35 cellular contexts compared by ENCODE assay signal in genomic region chr10:25117757-25118156, GRCh38. TPM values are rescaled to one million over a fixed set of nuclear protein-coding genes. Genes with fewer than 3 reads are reported as not detected.
"Had no signal": no experiment of that assay in that cellular context is flagged by ENCODE, and none has a peak within 500 bp of the region (broad histone marks: within the 10 kb centered on the region; RNA-seq: fewer than 3 reads in every experiment).

No MANE protein-coding gene starts in this region.

- H3K4me3 ChIP-seq: cardiac muscle cell, PC-9 had no signal

- H3K27me3 ChIP-seq: cardiac muscle cell had no signal

- H3K4me1 Mint-ChIP-seq: activated CD4-positive, alpha-beta memory T cell treated with anti-CD3 and anti-CD28 coated beads, Interleukin-2, amount 10 ng/mL, durations not matched to agents 7 days and 5 days; activated naive CD8-positive, alpha-beta T cell treated with anti-CD3 and anti-CD28 coated beads for 36 hours; activated T-helper 17 cell treated with anti-CD3 and anti-CD28 coated beads, Interleukin-2, amount 50 U/mL, for 72 hours; central memory CD8-positive, alpha-beta T cell had no signal

- H3K27ac Mint-ChIP-seq: activated CD4-positive, alpha-beta memory T cell treated with anti-CD3 and anti-CD28 coated beads, Interleukin-2, amount 10 ng/mL, durations not matched to agents 7 days and 5 days; activated naive CD8-positive, alpha-beta T cell treated with anti-CD3 and anti-CD28 coated beads for 36 hours; activated T-cell treated with anti-CD3 and anti-CD28 coated beads, Interleukin-2, amount 50 U/mL, for 72 hours; activated T-helper 17 cell treated with anti-CD3 and anti-CD28 coated beads, Interleukin-2, amount 50 U/mL, for 72 hours had no signal

- H3K36me3 ChIP-seq: cardiac muscle cell had no signal

- H3K36me3 Mint-ChIP-seq: activated naive CD8-positive, alpha-beta T cell treated with anti-CD3 and anti-CD28 coated beads for 36 hours had no signal

- H3K4me3 Mint-ChIP-seq: activated CD4-positive, alpha-beta memory T cell treated with anti-CD3 and anti-CD28 coated beads, Interleukin-2, amount 10 ng/mL, durations not matched to agents 7 days and 5 days; activated naive CD8-positive, alpha-beta T cell treated with anti-CD3 and anti-CD28 coated beads for 36 hours; activated T-cell treated with anti-CD3 and anti-CD28 coated beads, Interleukin-2, amount 50 U/mL, for 72 hours; activated T-helper 17 cell treated with anti-CD3 and anti-CD28 coated beads, Interleukin-2, amount 50 U/mL, for 72 hours; central memory CD8-positive, alpha-beta T cell had no signal

- H3K9me3 Mint-ChIP-seq: activated CD4-positive, alpha-beta memory T cell treated with anti-CD3 and anti-CD28 coated beads, Interleukin-2, amount 10 ng/mL, durations not matched to agents 7 days and 5 days; activated naive CD8-positive, alpha-beta T cell treated with anti-CD3 and anti-CD28 coated beads for 36 hours; activated T-cell treated with anti-CD3 and anti-CD28 coated beads, Interleukin-2, amount 50 U/mL, for 72 hours; activated T-helper 17 cell treated with anti-CD3 and anti-CD28 coated beads, Interleukin-2, amount 50 U/mL, for 72 hours; central memory CD8-positive, alpha-beta T cell had no signal

- DNase-seq: activated CD4-positive, alpha-beta memory T cell treated with anti-CD3 and anti-CD28 coated beads, Interleukin-2, amount 10 ng/mL, durations not matched to agents 7 days and 5 days; activated CD4-positive, alpha-beta T cell treated with anti-CD3 and anti-CD28 coated beads for 1 hour; activated CD4-positive, alpha-beta T cell treated with anti-CD3 and anti-CD28 coated beads for 48 hours; activated CD4-positive, CD25-positive, alpha-beta regulatory T cell; activated effector memory CD4-positive, alpha-beta T cell treated with anti-CD3 and anti-CD28 coated beads, Interleukin-2, amount 50 U/mL, for 16 hours; activated naive CD4-positive, alpha-beta T cell; activated naive CD4-positive, alpha-beta T cell treated with anti-CD3 and anti-CD28 coated beads, Interleukin-2, amount 50 U/mL, for 16 hours; activated naive CD8-positive, alpha-beta T cell treated with anti-CD3 and anti-CD28 coated beads for 36 hours; activated T-cell treated with anti-CD3 and anti-CD28 coated beads, Interleukin-2, amount 50 U/mL, for 1 hour; activated T-cell treated with anti-CD3 and anti-CD28 coated beads, Interleukin-2, amount 50 U/mL, for 72 hours; amniotic stem cell; aorta; NCI-H1105; NCI-H1417 treated with DMSO at 0.1 percent for 48 hours; NCI-H187 treated with DMSO at 0.1 percent for 48 hours; NCI-H2081; NCI-H226; NCI-H446 treated with DMSO at 0.1 percent for 48 hours; NCI-H524; NCI-H69; NCI-H82; PC-9; SIG-M5; SW 1271; T-helper 1 cell; T-helper 2 cell; T-helper 9 cell had no signal

- H3K27ac ChIP-seq: cardiac muscle cell, PC-9, RWPE1, VCaP had no signal

RNA-seq across cellular contexts. Expression of gene GPR158, which starts 57.0 kb away (rescaled TPM):
- total RNA-seq: activated CD4-positive, alpha-beta memory T cell treated with anti-CD3 and anti-CD28 coated beads, Interleukin-2, amount 10 ng/mL, durations not matched to agents 7 days and 5 days; activated CD8-positive, alpha-beta memory T cell treated with anti-CD3 and anti-CD28 coated beads for 36 hours; activated naive CD8-positive, alpha-beta T cell treated with anti-CD3 and anti-CD28 coated beads for 36 hours; activated T-cell treated with anti-CD3 and anti-CD28 coated beads, Interleukin-2, amount 50 U/mL, for 72 hours; activated T-helper 17 cell treated with anti-CD3 and anti-CD28 coated beads, Interleukin-2, amount 50 U/mL, for 72 hours; MCF 10A; Right ventricle myocardium inferior had no signal
- polyA plus RNA-seq: aorta had no signal
